ENCODE assay signal across 1 cellular context in genomic region chr5:168813179-168813968, GRCh38.
TF ChIP-seq lines count a peak whose summit lies in the region.

No MANE protein-coding gene starts in this region.

TF ChIP-seq in K562, 482 proteins besides CTCF, POLR2A, EP300 and RAD21 (continued from another document and continues in another):
- TF ChIP-seq ZNF274 (IDR thresholded peaks at IDR 0.05; ENCODE audit: borderline replicate concordance, low read depth, low read length) (peak; percentile 62; the same call in 1 of the 2 replicates), ZFP36 (IDR thresholded peaks at IDR 0.05; ENCODE audit: low read depth, low read length, partially characterized antibody) (no peak), ZNF212 (CRISPR knock-in tag; IDR thresholded peaks at IDR 0.05) (no peak), EZH2 (IDR thresholded peaks at IDR 0.05; ENCODE audit: borderline replicate concordance, low read depth, low read length) (no peak), TAL1 (IDR thresholded peaks at IDR 0.05) (peak; percentile 95), FOXJ3 (CRISPR knock-in tag; IDR thresholded peaks at IDR 0.05) (no peak), RB1 (IDR thresholded peaks at IDR 0.05; ENCODE audit: low read depth) (no peak), SRSF3 (IDR thresholded peaks at IDR 0.05; ENCODE audit: insufficient read depth, low read length) (no peak), POLR2G (IDR thresholded peaks at IDR 0.05; ENCODE audit: low read depth, low read length) (no peak), DMBX1 (CRISPR knock-in tag; IDR thresholded peaks at IDR 0.05; ENCODE audit: borderline replicate concordance) (0 out of 2 replicates have a peak, but pooled peaks have one; percentile 19), FIP1L1 (IDR thresholded peaks at IDR 0.05; ENCODE audit: low read depth, low read length, poor library complexity, severe bottlenecking) (no peak), ZNF174 (CRISPR knock-in tag; IDR thresholded peaks at IDR 0.05) (no peak), POLR3G (IDR thresholded peaks at IDR 0.05; ENCODE audit: extremely low read depth, insufficient read length, insufficient replicate concordance) (no peak), BACH1 (tag; IDR thresholded peaks at IDR 0.05) (no peak), DPF2 (IDR thresholded peaks at IDR 0.05) (peak; percentile 88), C11orf30 (IDR thresholded peaks at IDR 0.05; ENCODE audit: low read depth) (peak; percentile 80), CC2D1A (IDR thresholded peaks at IDR 0.05) (peak; percentile 87; the same call in 1 of the 2 replicates), ZNF589 (CRISPR knock-in tag; IDR thresholded peaks at IDR 0.05; ENCODE audit: low read depth) (peak; percentile 94; the same call in 1 of the 2 replicates), USF1 (CRISPR knock-in tag; IDR thresholded peaks at IDR 0.05) (no peak), LCOR (CRISPR knock-in tag; IDR thresholded peaks at IDR 0.05) (no peak), CBX8 (IDR thresholded peaks at IDR 0.05; ENCODE audit: borderline replicate concordance, extremely low read depth, low read depth, low read length, poor library complexity, severe bottlenecking) (no peak), SIN3B (IDR thresholded peaks at IDR 0.05; ENCODE audit: low read depth) (no peak), FOXM1 (IDR thresholded peaks at IDR 0.05; ENCODE audit: low read depth) (peak; percentile 87), FOXM1 (CRISPR knock-in tag; IDR thresholded peaks at IDR 0.05; ENCODE audit: low read depth) (no peak), ZNF778 (CRISPR knock-in tag; IDR thresholded peaks at IDR 0.05) (no peak), STAT5A (IDR thresholded peaks at IDR 0.05; ENCODE audit: borderline replicate concordance, low read length) (peak; percentile 91), BCOR (IDR thresholded peaks at IDR 0.05) (no peak), EP400 (IDR thresholded peaks at IDR 0.05) (no peak), ZNF277 (CRISPR knock-in tag; IDR thresholded peaks at IDR 0.05; ENCODE audit: borderline replicate concordance) (no peak), MXI1 (IDR thresholded peaks at IDR 0.05; ENCODE audit: low read depth, low read length) (peak; percentile 30; the same call in 1 of the 2 replicates), ZNF175 (CRISPR knock-in tag; IDR thresholded peaks at IDR 0.05; ENCODE audit: low read depth) (0 out of 2 replicates have a peak, but pooled peaks have one; percentile 76), ZBTB11 (CRISPR knock-in tag; IDR thresholded peaks at IDR 0.05) (peak in 1 of 3 experiments; percentile 74; a peak in 2 of 6 replicates), TBL1XR1 (IDR thresholded peaks at IDR 0.05; ENCODE audit: low read length in 2 of 2) (peak in 1 of 2 experiments; percentile 76; a peak in 2 of 4 replicates), TFAP4 (CRISPR knock-in tag; IDR thresholded peaks at IDR 0.05; ENCODE audit: borderline replicate concordance) (peak; percentile 39; the same call in 1 of the 2 replicates), FOXK2 (conservative IDR thresholded peaks at IDR 0.05 in 1 of 2, IDR thresholded peaks at IDR 0.05 in 1 of 2; ENCODE audit: low read depth in 2 of 2) (no peak), SOX6 (IDR thresholded peaks at IDR 0.05) (peak; percentile 77), CREM (IDR thresholded peaks at IDR 0.05; ENCODE audit: low read depth) (0 out of 2 replicates have a peak, but pooled peaks have one; percentile 12), ZNF583 (CRISPR knock-in tag; IDR thresholded peaks at IDR 0.05) (no peak), IFI16 (CRISPR knock-in tag; IDR thresholded peaks at IDR 0.05) (no peak), KDM1A (IDR thresholded peaks at IDR 0.05) (peak; percentile 61 to 70; a peak in 3 of 4 replicates), ZMIZ1 (IDR thresholded peaks at IDR 0.05; ENCODE audit: low read depth in 2 of 2, low read length in 2 of 2) (peak in 1 of 2 experiments; percentile 90; a peak in 2 of 4 replicates), ZNF639 (CRISPR knock-in tag; conservative IDR thresholded peaks at IDR 0.05 in 1 of 2, IDR thresholded peaks at IDR 0.05 in 1 of 2) (peak in 1 of 2 experiments; percentile 67; a peak in 1 of 4 replicates), MNT (conservative IDR thresholded peaks at IDR 0.05) (peak in 1 of 2 experiments; percentile 25; a peak in 1 of 4 replicates), SMAD4 (CRISPR knock-in tag; conservative IDR thresholded peaks at IDR 0.05) (peak; percentile 92), CTBP1 (IDR thresholded peaks at IDR 0.05; ENCODE audit: borderline replicate concordance) (0 out of 2 replicates have a peak, but pooled peaks have one; percentile 18), ZNF584 (CRISPR knock-in tag; IDR thresholded peaks at IDR 0.05; ENCODE audit: low read depth) (peak; percentile 71; the same call in 1 of the 2 replicates), NFE2 (IDR thresholded peaks at IDR 0.05; ENCODE audit: low read depth) (peak; percentile 13; the same call in 1 of the 2 replicates), NCOR1 (IDR thresholded peaks at IDR 0.05) (peak; percentile 93), VEZF1 (CRISPR knock-in tag; IDR thresholded peaks at IDR 0.05) (peak; percentile 42), TEAD4 (IDR thresholded peaks at IDR 0.05; ENCODE audit: low read length) (peak; percentile 98), TEAD4 (CRISPR knock-in tag; IDR thresholded peaks at IDR 0.05; ENCODE audit: borderline replicate concordance) (no peak), RBM25 (IDR thresholded peaks at IDR 0.05; ENCODE audit: low read depth, low read length, severe bottlenecking) (no peak)
